Comparison of ENCODE assay signal across 8 cellular contexts in the genomic region with DNA sequence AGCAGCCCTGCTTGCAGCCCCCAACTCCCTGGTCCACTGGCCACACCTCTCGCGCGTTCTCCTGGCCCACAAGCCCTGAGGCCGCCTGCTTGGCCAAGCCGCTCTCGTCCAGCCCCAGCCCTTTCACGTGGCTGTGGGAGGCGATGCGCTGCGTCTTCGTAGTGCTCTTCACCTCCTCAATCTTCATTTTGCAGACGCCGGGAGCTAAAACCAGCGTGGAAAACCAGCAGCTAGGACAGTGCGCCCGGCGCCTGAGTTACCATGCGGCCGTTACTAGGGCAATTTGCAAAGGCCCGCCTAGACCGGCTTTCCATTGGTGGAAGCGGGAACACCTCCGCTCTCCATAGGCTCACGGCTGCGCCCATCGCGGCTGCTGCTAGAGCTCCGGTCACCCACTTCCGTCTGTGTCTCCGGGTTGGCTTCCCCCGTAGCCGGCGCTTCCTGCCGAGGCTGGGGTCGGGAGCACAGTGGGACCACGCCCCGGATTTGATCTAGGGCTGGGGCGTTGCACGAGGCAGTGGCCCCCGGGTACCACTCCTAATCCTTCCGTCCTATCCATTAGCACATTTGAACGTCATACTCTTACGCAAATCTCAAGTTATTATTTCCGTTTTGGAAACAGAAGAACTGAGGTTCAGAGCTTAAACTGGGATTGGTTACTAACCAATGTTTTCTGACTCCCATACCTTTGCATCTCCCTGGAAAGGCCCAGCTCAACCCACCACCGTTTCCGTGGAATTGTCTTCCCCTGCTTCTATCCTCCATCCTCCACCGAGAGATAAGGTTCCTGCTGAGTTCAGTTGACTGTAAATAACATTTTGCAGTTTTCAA. TPM values are rescaled to one million over a fixed set of nuclear protein-coding genes. Genes with fewer than 3 reads are reported as not detected.
DNase-seq lines count a peak whose midpoint lies in the region; ATAC-seq lines count a peak whose summit lies in the region.

Gene RUVBL1, minus strand, starts transcription at position 275 of the 831 bp plus-strand sequence. Its CDS starts 88 bp downstream, at position 187.

- peaks cover 15% of the 10 kb centered on the region for H3K36me3 Mint-ChIP-seq in effector memory CD8-positive, alpha-beta T cell (ENCODE audit: insufficient read depth)
- peaks cover 9% of the 10 kb centered on the region for H3K36me3 Mint-ChIP-seq in memory B cell

- DNase-seq in COLO668 (lab: John Stamatoyannopoulos, UW; ENCODE audit: unreplicated experiment) (peak; percentile 95), HT1080 (ENCODE audit: low read depth) (peak; percentile 100), NOMO-1 treated with DMSO at 0.1 percent for 48 hours (lab: John Stamatoyannopoulos, UW; ENCODE audit: unreplicated experiment) (peak; percentile 100), memory B cell (ENCODE audit: low spot score in 2 of 2) (peak; percentile 85 to 95)
- peak; percentile 90 to 94 for DNase-seq in activated CD8-positive, alpha-beta memory T cell treated with anti-CD3 and anti-CD28 coated beads for 4 hours (ENCODE audit: low read depth in 2 of 2)
- peak; percentile 96 for DNase-seq in effector memory CD8-positive, alpha-beta T cell
- DNase-seq in stimulated activated CD8-positive, alpha-beta memory T cell treated with anti-CD3 and anti-CD28 coated beads, Interleukin-12 subunit alpha, Interleukin-12 subunit beta, amount 100 ng/mL, for 24 hours (ENCODE audit: extremely low read depth), result peak; percentile 96

- peaks cover 20 to 28% of the 10 kb centered on the region in 2 donors for H3K4me1 Mint-ChIP-seq in effector memory CD8-positive, alpha-beta T cell (ENCODE audit: low read depth in 2 of 2)
- peaks cover 18% of the 10 kb centered on the region for H3K4me1 Mint-ChIP-seq in memory B cell

- peak within 1 kb of the TSS; percentile 97 to 98 for H3K27ac Mint-ChIP-seq in effector memory CD8-positive, alpha-beta T cell
- peak within 1 kb of the TSS; percentile 96 for H3K27ac Mint-ChIP-seq in memory B cell

- ATAC-seq in GM21360 (IDR thresholded peaks at IDR 0.05; ENCODE audit: unreplicated experiment) (peak; percentile 96), memory B cell (ENCODE audit: low read depth) (peak; percentile 95)
- peak; percentile 95 for ATAC-seq in effector memory CD8-positive, alpha-beta T cell (replicated peaks)

- no peaks in the 10 kb centered on the region for H3K27me3 Mint-ChIP-seq in effector memory CD8-positive, alpha-beta T cell
- no peaks in the 10 kb centered on the region for H3K27me3 Mint-ChIP-seq in memory B cell

- peak within 1 kb of the TSS; percentile 100 for H3K4me3 Mint-ChIP-seq in effector memory CD8-positive, alpha-beta T cell
- peak within 1 kb of the TSS; percentile 98 for H3K4me3 Mint-ChIP-seq in memory B cell

- H3K9me3 Mint-ChIP-seq in effector memory CD8-positive, alpha-beta T cell, result peaks cover 0 to 7% of the 10 kb centered on the region in 2 donors
- H3K9me3 Mint-ChIP-seq in memory B cell, result peaks cover 3% of the 10 kb centered on the region

RNA-seq across cellular contexts. Expression of gene RUVBL1, which starts in this region (rescaled TPM):
- 281 and 282 TPM in 2 replicates for total RNA-seq in HT1080 (2014; rRNA removed; shearing (Covaris generic))
- 229 and 234 TPM in 2 replicates for polyA plus RNA-seq in HT1080 (2015; cell fraction: cytosol; rRNA removed)
- 213 and 218 TPM in 2 replicates for polyA plus RNA-seq in HT1080 (2015; cell fraction: nucleus; rRNA removed)

Comparison
In these comparisons a context has a peak if more than half of its experiments do, and no peak if none do; other contexts are left out.
1. Peak in every context shown above with its lines: DNase-seq and ATAC-seq.